In the genomic region with DNA sequence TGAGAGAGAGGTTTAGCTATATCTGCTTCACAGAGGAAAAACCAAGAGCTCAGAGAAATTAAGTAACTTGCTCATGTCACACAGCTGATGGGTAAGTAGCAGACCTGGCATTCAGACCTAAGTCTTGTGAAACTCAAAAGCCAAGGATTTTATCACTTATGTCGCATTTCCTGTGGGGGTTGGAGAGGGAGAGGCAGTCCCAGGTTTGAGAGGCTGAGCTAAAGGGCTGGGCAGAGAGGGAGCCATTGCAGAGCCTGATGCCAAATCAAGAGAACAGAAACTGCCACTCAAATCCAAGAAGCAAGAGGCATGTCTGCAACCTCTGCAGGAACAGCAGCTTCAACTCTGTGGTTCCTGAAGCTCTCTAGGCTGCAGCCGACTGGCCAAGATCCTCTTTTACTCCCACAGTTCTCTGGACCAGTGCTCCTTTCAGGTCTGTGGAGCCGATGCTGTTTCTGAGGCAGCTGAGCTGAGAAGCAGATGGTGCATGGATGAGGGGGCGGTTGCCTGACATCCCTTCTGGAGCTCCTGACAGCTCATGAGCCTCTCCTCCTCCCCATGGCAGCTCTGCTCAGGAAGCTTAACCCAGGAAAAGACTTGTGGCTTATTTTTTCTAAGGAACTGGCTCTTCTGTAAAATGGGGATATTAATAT, we compare ENCODE assay signal across 15 cellular contexts. TPM values are rescaled to one million over a fixed set of nuclear protein-coding genes. Genes with fewer than 3 reads are reported as not detected.
DNase-seq lines count a peak whose midpoint lies in the region; TF ChIP-seq lines count a peak whose summit lies in the region.
"Had no signal": no experiment of that assay in that cellular context is flagged by ENCODE, and none has a peak within 500 bp of the region (broad histone marks: within the 10 kb centered on the region; RNA-seq: fewer than 3 reads in every experiment).

No MANE protein-coding gene starts in this region.

- peak overlapping the region; percentile 3 for H3K27ac ChIP-seq in left ventricle myocardium inferior (replicated peaks)
- peak overlapping the region in 2 of 3 donors; percentile 44 to 68 for H3K27ac ChIP-seq in thyroid gland
- H3K27ac ChIP-seq: 22Rv1, Peyer's patch, psoas muscle had no signal

- no peak for TF ChIP-seq POLR2A in thyroid gland (IDR thresholded peaks at IDR 0.05)

- H3K4me3 ChIP-seq in left ventricle myocardium inferior = no peak overlapping the region
- H3K4me3 ChIP-seq in thyroid gland (replicated peaks in 1 of 3) = no peak overlapping the region
- H3K4me3 ChIP-seq: Peyer's patch, psoas muscle had no signal

- H3K9me3 ChIP-seq in left ventricle myocardium inferior (replicated peaks) (no peaks in the 10 kb centered on the region), thyroid gland (no peaks in the 10 kb centered on the region)
- H3K9me3 ChIP-seq: Peyer's patch, psoas muscle had no signal

- intact Hi-C loops in left ventricle myocardium inferior (cut with micrococcal nuclease) = no loop called here
- intact Hi-C loops in thyroid gland (cut with DNase I) = no loop called here

- no peak for TF ChIP-seq CTCF in left ventricle myocardium inferior (IDR thresholded peaks at IDR 0.05; ENCODE audit: borderline replicate concordance)
- no peak for TF ChIP-seq CTCF in thyroid gland (IDR thresholded peaks at IDR 0.05)

- H3K36me3 ChIP-seq in left ventricle myocardium inferior (no peaks in the 10 kb centered on the region), thyroid gland (no peaks in the 10 kb centered on the region)
- H3K36me3 ChIP-seq: Peyer's patch had no signal

- no peaks in the 10 kb centered on the region for H3K27me3 ChIP-seq in left ventricle myocardium inferior (ENCODE audit: low read depth)
- no peaks in the 10 kb centered on the region for H3K27me3 ChIP-seq in thyroid gland
- H3K27me3 ChIP-seq: Peyer's patch had no signal

- WGBS in thyroid gland, 2 donors = 56 to 65% methylated on average over 4 of the region's 4 CpGs

- DNase-seq in DMS 273 (lab: John Stamatoyannopoulos, UW; ENCODE audit: unreplicated experiment) (peak; percentile 78), DMS 273 treated with DMSO at 0.1 percent for 48 hours (lab: John Stamatoyannopoulos, UW) (no peak), anterior cingulate cortex (lab: John Stamatoyannopoulos, UW) (peak in 46 of 58 donors; percentile 10 to 89 (median 56)), left ventricle myocardium inferior (no peak), thyroid gland (no peak), NCI-H2227 (lab: John Stamatoyannopoulos, UW; ENCODE audit: unreplicated experiment) (no peak), NCI-H2029 treated with DMSO at 0.1 percent for 48 hours (lab: John Stamatoyannopoulos, UW) (no peak), NCI-H2196 treated with DMSO at 0.1 percent for 48 hours (lab: John Stamatoyannopoulos, UW; ENCODE audit: unreplicated experiment) (no peak)
- DNase-seq: activated CD4-positive, CD25-positive, alpha-beta regulatory T cell; activated gamma-delta T cell; left colon; NCI-H187; Peyer's patch; psoas muscle had no signal

- H3K4me1 ChIP-seq in left ventricle myocardium inferior (peaks cover 10% of the 10 kb centered on the region), thyroid gland (peaks cover 36 to 58% of the 10 kb centered on the region in 2 donors)

RNA-seq across cellular contexts. Expression of gene NAV2, which starts 47.6 kb away (rescaled TPM):
- total RNA-seq in left ventricle myocardium inferior (14.3 TPM), thyroid gland (10 to 100 TPM; 34.8 to 88.6 (median 54.5) TPM)

Comparison
In these comparisons a context has a peak if more than half of its experiments do, and no peak if none do; other contexts are left out.
1. DNase-seq: peak in DMS 273 (single experiment) and anterior cingulate cortex (46 of 58); none in DMS 273 treated with DMSO at 0.1 percent for 48 hours (single experiment), left ventricle myocardium inferior (single experiment), thyroid gland (0 of 2), NCI-H2227 (single experiment), NCI-H2029 treated with DMSO at 0.1 percent for 48 hours (single experiment) and NCI-H2196 treated with DMSO at 0.1 percent for 48 hours (single experiment).